28 cellular contexts compared by ENCODE assay signal in the genomic region with DNA sequence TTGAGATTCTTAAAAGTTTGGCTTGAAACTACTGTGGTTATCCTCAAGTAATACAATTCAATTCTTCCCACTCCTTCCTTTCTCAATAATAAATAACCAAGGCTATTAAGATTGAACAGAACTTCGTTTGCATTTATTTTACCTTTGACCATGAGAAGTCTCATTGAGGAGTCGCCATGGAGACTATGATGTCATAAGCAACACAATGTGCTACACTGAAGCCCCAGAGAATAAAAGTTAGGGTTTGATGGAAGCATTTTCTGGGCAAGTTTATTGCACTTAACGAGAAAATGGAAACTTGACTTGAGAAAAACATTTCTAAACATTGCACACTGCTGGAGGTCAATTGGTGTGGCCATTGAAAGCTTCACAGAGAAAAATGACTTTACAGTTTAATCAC.
"Had no signal": no experiment of that assay in that cellular context is flagged by ENCODE, and none has a peak within 500 bp of the region (broad histone marks: within the 10 kb centered on the region; RNA-seq: fewer than 3 reads in every experiment).

No MANE protein-coding gene starts in this region.

- H3K4me3 ChIP-seq: adrenal gland, neural progenitor cell, sigmoid colon, smooth muscle cell, stomach, tibial artery, upper lobe of right lung had no signal

- H3K9me3 ChIP-seq: adrenal gland, sigmoid colon, stomach, tibial artery, upper lobe of right lung had no signal

- H3K9ac ChIP-seq: neural progenitor cell had no signal

- H3K4me1 ChIP-seq: adrenal gland, neural progenitor cell, sigmoid colon, upper lobe of right lung had no signal

- DNase-seq: activated CD4-positive, alpha-beta T cell treated with anti-CD3 and anti-CD28 coated beads for 4 hours; activated CD4-positive, alpha-beta T cell treated with anti-CD3 and anti-CD28 coated beads, Interleukin-2, amount 50 U/mL, for 4 hours; activated effector memory CD4-positive, alpha-beta T cell treated with Interleukin-2 at 50 U/mL for 16 hours; activated naive CD4-positive, alpha-beta T cell treated with Interleukin-2 at 50 U/mL for 16 hours; activated T-cell treated with anti-CD3 and anti-CD28 coated beads for 4 hours; activated T-cell treated with anti-CD3 and anti-CD28 coated beads, Interleukin-2, amount 50 U/mL, for 72 hours; adrenal gland; aorta; caudate nucleus; cortex of kidney; effector memory CD8-positive, alpha-beta T cell; erythroblast; foreskin fibroblast; head of caudate nucleus; hypothalamus; immature natural killer cell; kidney; left colon; naive thymus-derived CD8-positive, alpha-beta T cell; sigmoid colon; stimulated activated CD4-positive, alpha-beta T cell treated with anti-CD3 and anti-CD28 coated beads, Interleukin-1b, Interleukin-23, amount 100 ng/mL, for 48 hours; stimulated activated naive B cell treated with anti-CD40 and anti-IgM and Interleukin-4, amounts not matched to agents 10 μg/mL and 1 μg/mL and 100 μg/mL, for 72 hours; stomach; tibial artery; upper lobe of right lung had no signal

- H3K36me3 ChIP-seq: adrenal gland, neural progenitor cell, sigmoid colon, stomach, tibial artery, upper lobe of right lung had no signal

- H2AFZ ChIP-seq: neural progenitor cell had no signal

- H3K27ac ChIP-seq: adrenal gland, neural progenitor cell, sigmoid colon, stomach, tibial artery, upper lobe of right lung, VCaP had no signal

- H3K4me2 ChIP-seq: neural progenitor cell, smooth muscle cell had no signal

- H3K27me3 ChIP-seq: adrenal gland, neural progenitor cell, sigmoid colon, stomach, tibial artery, upper lobe of right lung had no signal
